20 cellular contexts compared by ENCODE assay signal in genomic region chr3:31613654-31614053, GRCh38.
DNase-seq lines count a peak whose midpoint lies in the region; ATAC-seq and TF ChIP-seq lines count a peak whose summit lies in the region.
"Had no signal": no experiment of that assay in that cellular context is flagged by ENCODE, and none has a peak within 500 bp of the region (broad histone marks: within the 10 kb centered on the region; RNA-seq: fewer than 3 reads in every experiment).

No MANE protein-coding gene starts in this region.

- H3K27ac ChIP-seq in SK-N-SH (ENCODE audit: low read depth in 2 of 2, low read length in 1 of 2) = no peak overlapping the region
- H3K27ac ChIP-seq in naive thymus-derived CD4-positive, alpha-beta T cell (ENCODE audit: low read depth, low read length) = no peak overlapping the region
- H3K27ac ChIP-seq: 22Rv1 had no signal

- TF ChIP-seq EP300 in SK-N-SH (IDR thresholded peaks at IDR 0.05; ENCODE audit: borderline replicate concordance in 1 of 2, low read depth in 1 of 2, low read length in 1 of 2) = no peak

- H2AFZ ChIP-seq in SK-N-SH (ENCODE audit: low read depth) = no peak overlapping the region

- TF ChIP-seq RAD21 in SK-N-SH (IDR thresholded peaks at IDR 0.05; ENCODE audit: low read length) = no peak

- peaks cover 9 to 23% of the 10 kb centered on the region in 2 experiments for H3K36me3 ChIP-seq in SK-N-SH (replicated peaks in 1 of 2; ENCODE audit: control insufficient read depth in 1 of 2, insufficient read depth in 2 of 2, low read length in 1 of 2)
- H3K36me3 ChIP-seq in naive thymus-derived CD4-positive, alpha-beta T cell (ENCODE audit: control insufficient read depth in 2 of 3, insufficient read depth in 3 of 3, low read length in 3 of 3) = peaks cover 0 to 4% (median 4%) of the 10 kb centered on the region in 3 experiments

- WGBS in SK-N-SH (ENCODE audit: low lambda C conversion rate) = 85% methylated on average over 4 of the region's 4 CpGs

- H3K4me1 ChIP-seq in SK-N-SH (ENCODE audit: control insufficient read depth in 1 of 2, insufficient read depth in 2 of 2, low read depth in 1 of 2, low read length in 1 of 2) = peaks cover 0 to 7% of the 10 kb centered on the region in 2 experiments; a peak in 2 of 4 replicates
- peaks cover 0 to 3% of the 10 kb centered on the region in 2 donors for H3K4me1 ChIP-seq in naive thymus-derived CD4-positive, alpha-beta T cell (ENCODE audit: control insufficient read depth in 2 of 2, insufficient read depth in 2 of 2, low read length in 2 of 2)

- DNase-seq in SK-N-SH = no peak
- DNase-seq in NCI-H526 (lab: John Stamatoyannopoulos, UW) = peak; percentile 71 to 75
- DNase-seq in amniotic epithelial cell (ENCODE audit: low read depth) = peak; percentile 39
- DNase-seq in naive thymus-derived CD4-positive, alpha-beta T cell = no peak
- no peak for DNase-seq in activated CD8-positive, alpha-beta memory T cell treated with anti-CD3 and anti-CD28 coated beads, Interleukin-2, amount 50 U/mL, for 48 hours
- DNase-seq in activated gamma-delta T cell (lab: John Stamatoyannopoulos, UW) = no peak
- DNase-seq: DMS 273 treated with DMSO at 0.1 percent for 48 hours, GDM1, H9, NCI-H1105, NCI-H1694, NCI-H2081 treated with DMSO at 0.1 percent for 48 hours, NCI-H82, RPMI8226, SHP77 treated with DMSO at 0.1 percent for 48 hours had no signal

- H3K4me3 ChIP-seq in SK-N-SH (ENCODE audit: low read depth in 2 of 2, low read length in 1 of 2) = no peak overlapping the region
- no peak overlapping the region for H3K4me3 ChIP-seq in naive thymus-derived CD4-positive, alpha-beta T cell (ENCODE audit: low read length)

- H3K9me2 ChIP-seq in SK-N-SH = no peaks in the 10 kb centered on the region

- CTCF ChIA-PET in SK-N-SH (lab: Yijun Ruan, JAX) = interaction anchor here (0.8 to 1.0 kb wide), 4 partner anchors 16 to 530 kb away, joined by 3 to 4 read pairs (median 4); no protein-coding TSS in a partner anchor
- CTCF ChIA-PET in naive thymus-derived CD4-positive, alpha-beta T cell (lab: Charles Lee) = interaction anchor here (0.7 kb wide), 1 partner anchor 63 kb away, joined by 3 read pairs; no protein-coding TSS in a partner anchor

- H3K79me2 ChIP-seq in SK-N-SH (ENCODE audit: insufficient read depth) = peaks cover 28% of the 10 kb centered on the region; the same call in 1 of the 2 replicates

- H3K4me3 Mint-ChIP-seq in naive thymus-derived CD4-positive, alpha-beta T cell = peak overlapping the region in 1 of 10 donors; percentile 19
- H3K4me3 Mint-ChIP-seq: CD14-positive monocyte, H9, IgD-negative memory B cell had no signal

- H3K27me3 Mint-ChIP-seq in naive thymus-derived CD4-positive, alpha-beta T cell = no peaks in the 10 kb centered on the region
- H3K27me3 Mint-ChIP-seq: IgD-negative memory B cell had no signal

- H3K9me3 ChIP-seq in SK-N-SH = no peaks in the 10 kb centered on the region
- no peaks in the 10 kb centered on the region for H3K9me3 ChIP-seq in naive thymus-derived CD4-positive, alpha-beta T cell (ENCODE audit: control insufficient read depth in 2 of 3, low read length in 3 of 3)

- peaks cover 37 to 83% (median 58%) of the 10 kb centered on the region in 7 donors for H3K4me1 Mint-ChIP-seq in naive thymus-derived CD4-positive, alpha-beta T cell

- intact Hi-C loops in naive thymus-derived CD4-positive, alpha-beta T cell (cut with micrococcal nuclease) = no loop called here

- no peak for ATAC-seq in SK-N-SH treated with all-trans-retinoic acid at 6 μM for 48 hours
- no peak for ATAC-seq in naive thymus-derived CD4-positive, alpha-beta T cell
- no peak for ATAC-seq in HG03457 (IDR thresholded peaks at IDR 0.05; ENCODE audit: unreplicated experiment)

- POLR2A ChIA-PET in SK-N-SH (lab: Yijun Ruan, JAX) = no interaction called here
- POLR2A ChIA-PET in naive thymus-derived CD4-positive, alpha-beta T cell (lab: Charles Lee) = no interaction called here

- peaks cover 0 to 2% (median 0%) of the 10 kb centered on the region in 11 donors for H3K9me3 Mint-ChIP-seq in naive thymus-derived CD4-positive, alpha-beta T cell
- H3K9me3 Mint-ChIP-seq: CD14-positive monocyte, H9, IgD-negative memory B cell had no signal

- peaks cover 0 to 64% (median 51%) of the 10 kb centered on the region in 5 donors for H3K36me3 Mint-ChIP-seq in naive thymus-derived CD4-positive, alpha-beta T cell

- TF ChIP-seq CTCF in SK-N-SH (IDR thresholded peaks at IDR 0.05) = no peak

- H3K27ac Mint-ChIP-seq in naive thymus-derived CD4-positive, alpha-beta T cell = peak overlapping the region in 5 of 9 donors; percentile 21 to 58 (median 48)

- H4K20me1 ChIP-seq in SK-N-SH (ENCODE audit: insufficient read depth) = 0 out of 2 replicates have a peak, but pooled peaks cover 5% of the 10 kb centered on the region

- H3F3A ChIP-seq in SK-N-SH (replicated peaks; ENCODE audit: insufficient read depth) = peaks cover 14% of the 10 kb centered on the region

- no peak overlapping the region for H3K9ac ChIP-seq in SK-N-SH

- no peaks in the 10 kb centered on the region for H3K27me3 ChIP-seq in SK-N-SH (ENCODE audit: insufficient read depth)
- H3K27me3 ChIP-seq in naive thymus-derived CD4-positive, alpha-beta T cell (ENCODE audit: control insufficient read depth in 2 of 2, insufficient read depth in 2 of 2, low read length in 2 of 2) = no peaks in the 10 kb centered on the region

- H3K4me2 ChIP-seq in SK-N-SH = no peak overlapping the region

TF ChIP-seq in SK-N-SH treated with all-trans-retinoic acid at 6 μM for 48 hours, 23 proteins besides CTCF, POLR2A, EP300 and RAD21 (continues in another document):
- TF ChIP-seq ISL1 (CRISPR knock-in tag; IDR thresholded peaks at IDR 0.05) = peak; percentile 74
- TF ChIP-seq TOX (CRISPR knock-in tag; IDR thresholded peaks at IDR 0.05; ENCODE audit: borderline replicate concordance) = no peak
- peak; percentile 70 for TF ChIP-seq TCF4 (CRISPR knock-in tag; IDR thresholded peaks at IDR 0.05; ENCODE audit: borderline replicate concordance)
- TF ChIP-seq PPARA (CRISPR knock-in tag; IDR thresholded peaks at IDR 0.05; ENCODE audit: borderline replicate concordance) = 0 out of 2 replicates have a peak, but pooled peaks have one; percentile 41
- TF ChIP-seq ZFP3 (CRISPR knock-in tag; IDR thresholded peaks at IDR 0.05) = peak; percentile 72; the same call in 1 of the 2 replicates
- no peak for TF ChIP-seq CREB5 (CRISPR knock-in tag; IDR thresholded peaks at IDR 0.05; ENCODE audit: low read depth)

TF ChIP-seq in SK-N-SH, 30 proteins besides CTCF, POLR2A, EP300 and RAD21 (continues in another document):
- TF ChIP-seq ELF1 (IDR thresholded peaks at IDR 0.05) = no peak
- TF ChIP-seq RFX5 (IDR thresholded peaks at IDR 0.05; ENCODE audit: low read length) = no peak
- no peak for TF ChIP-seq PBX3 (IDR thresholded peaks at IDR 0.05)
- no peak for TF ChIP-seq IRF3 (IDR thresholded peaks at IDR 0.05; ENCODE audit: low read depth, low read length)
- TF ChIP-seq FOXM1 (IDR thresholded peaks at IDR 0.05; ENCODE audit: low read depth) = no peak
- TF ChIP-seq ZBTB33 (IDR thresholded peaks at IDR 0.05; ENCODE audit: borderline replicate concordance, low read depth) = no peak
- TF ChIP-seq JUND (IDR thresholded peaks at IDR 0.05) = no peak
- TF ChIP-seq NFIC (IDR thresholded peaks at IDR 0.05; ENCODE audit: borderline replicate concordance) = no peak
- no peak for TF ChIP-seq TAF1 (IDR thresholded peaks at IDR 0.05; ENCODE audit: borderline replicate concordance, low read depth, low read length)
- TF ChIP-seq RXRA (IDR thresholded peaks at IDR 0.05; ENCODE audit: borderline replicate concordance, low read depth) = no peak
- TF ChIP-seq USF2 (IDR thresholded peaks at IDR 0.05; ENCODE audit: borderline replicate concordance, low read depth, low read length) = no peak
- no peak for TF ChIP-seq POLR2AphosphoS5 (IDR thresholded peaks at IDR 0.05; ENCODE audit: low read depth, low read length)

Comparison
In these comparisons a context has a peak if more than half of its experiments do, and no peak if none do; other contexts are left out.
1. DNase-seq: peak in NCI-H526 (2 of 2) and amniotic epithelial cell (single experiment); none in SK-N-SH (single experiment), naive thymus-derived CD4-positive, alpha-beta T cell (0 of 9), activated CD8-positive, alpha-beta memory T cell treated with anti-CD3 and anti-CD28 coated beads, Interleukin-2, amount 50 U/mL, for 48 hours (single experiment) and activated gamma-delta T cell (single experiment).